In genomic region chr10:6944450-6944849, GRCh38 we compare ENCODE assay signal across 29 cellular contexts.
A peak's percentile ranks its signal among the peaks of the same experiment; 100 is the strongest.
DNase-seq lines count a peak whose midpoint lies in the region; ATAC-seq, FAIRE-seq and TF ChIP-seq lines count a peak whose summit lies in the region.
"Had no signal": no experiment of that assay in that cellular context is flagged by ENCODE, and none has a peak within 500 bp of the region (broad histone marks: within the 10 kb centered on the region; RNA-seq: fewer than 3 reads in every experiment).

No MANE protein-coding gene starts in this region.

- no peaks in the 10 kb centered on the region for H3K36me3 ChIP-seq in K562 (ENCODE audit: control insufficient read depth, insufficient read depth, low read length)
- H3K36me3 ChIP-seq: BE2C; BLaER1; BLaER1 treated with 17β-estradiol and CSF1 and Interleukin-3, amounts not matched to agents 10 nM and 100 nM had no signal

- H3K4me3 ChIP-seq in A549 = no peak overlapping the region
- no peak overlapping the region for H3K4me3 ChIP-seq in K562
- H3K4me3 ChIP-seq: BLaER1; BLaER1 treated with 17β-estradiol and CSF1 and Interleukin-3, amounts not matched to agents 10 nM and 100 nM had no signal

- CTCF ChIA-PET in A549 (lab: Yijun Ruan, JAX) = no interaction called here
- CTCF ChIA-PET in K562 (lab: Yijun Ruan, JAX; ENCODE audit: low intra/inter-chr PET ratio) = no interaction called here

- TF ChIP-seq EP300 in A549 (IDR thresholded peaks at IDR 0.05) (no peak), K562 (IDR thresholded peaks at IDR 0.05; ENCODE audit: low read length) (no peak)

- H3K27ac ChIP-seq in A549 = no peak overlapping the region
- H3K27ac ChIP-seq in K562 (ENCODE audit: extremely low read depth, low read depth, low read length) = no peak overlapping the region
- H3K27ac ChIP-seq: 22Rv1; BLaER1; BLaER1 treated with 17β-estradiol and CSF1 and Interleukin-3, amounts not matched to agents 10 nM and 100 nM; C4-2B had no signal

- TF ChIP-seq POLR2A in A549 (IDR thresholded peaks at IDR 0.05; ENCODE audit: low read length) (no peak), K562 (conservative IDR thresholded peaks at IDR 0.05) (no peak)

- ATAC-seq in A549 = no peak
- no peak for ATAC-seq in K562
- no peak for ATAC-seq in GM19397 (IDR thresholded peaks at IDR 0.05; ENCODE audit: unreplicated experiment)
- ATAC-seq: CD8-positive, alpha-beta T cell had no signal

- DNase-seq in A549 (ENCODE audit: low read depth in 1 of 2, low spot score in 1 of 2) (no peak), K562 (ENCODE audit: extremely low read depth in 1 of 4, low spot score in 3 of 4) (no peak), DMS53 (lab: John Stamatoyannopoulos, UW) (no peak)
- DNase-seq: 8988T; ACHN; AML-193; BE2C; C1 segment of cervical spinal cord; Caco-2; Calu3; CD4-positive, alpha-beta memory T cell; CD4-positive, alpha-beta T cell; CD4-positive, CD25-positive, alpha-beta regulatory T cell; CD8-positive, alpha-beta memory T cell; CD8-positive, alpha-beta T cell; COR-L47; DMS 273 treated with DMSO at 0.1 percent for 48 hours; DMS153; DMS79; DMS79 treated with DMSO at 0.1 percent for 48 hours; DND-41; EL had no signal

- intact Hi-C loops in K562 (cut with micrococcal nuclease) = no loop called here

- no TSS peak for BruUV-seq in K562 (replicated peaks; lab: Mats Ljungman, UMichigan)

- H3K27me3 ChIP-seq in K562 (ENCODE audit: control insufficient read depth in 2 of 2, insufficient read depth in 2 of 2, low read length in 2 of 2) = no peaks in the 10 kb centered on the region
- H3K27me3 ChIP-seq: BE2C; BLaER1; BLaER1 treated with 17β-estradiol and CSF1 and Interleukin-3, amounts not matched to agents 10 nM and 100 nM had no signal

- H3K4me2 ChIP-seq in A549 = no peak overlapping the region
- H3K4me2 ChIP-seq in K562 (ENCODE audit: insufficient read depth, low read length) = no peak overlapping the region
- H3K4me2 ChIP-seq: BLaER1; BLaER1 treated with 17β-estradiol and CSF1 and Interleukin-3, amounts not matched to agents 10 nM and 100 nM had no signal

- FAIRE-seq in A549 (lab: Jason Lieb, UNC) (no peak), K562 (lab: Jason Lieb, UNC) (no peak)
- FAIRE-seq: A204.1, D721Med had no signal

- no peaks in the 10 kb centered on the region for H3K4me1 ChIP-seq in A549
- 0 out of 5 replicates have a peak, but pooled peaks cover 0 to 2% of the 10 kb centered on the region in 2 experiments for H3K4me1 ChIP-seq in K562 (replicated peaks in 1 of 2; ENCODE audit: control insufficient read depth in 2 of 2, insufficient read depth in 2 of 2, low read length in 2 of 2)
- H3K4me1 ChIP-seq: BE2C, Caco-2 had no signal

- TF ChIP-seq CTCF in A549 (IDR thresholded peaks at IDR 0.05) (no peak), K562 (IDR thresholded peaks at IDR 0.05 in 2 of 3, conservative IDR thresholded peaks at IDR 0.05 in 1 of 3; ENCODE audit: insufficient read depth in 2 of 3, low read depth in 1 of 3, low read length in 3 of 3) (no peak)

- TF ChIP-seq RAD21 in A549 (conservative IDR thresholded peaks at IDR 0.05 in 1 of 2, IDR thresholded peaks at IDR 0.05 in 1 of 2) (no peak), K562 (CRISPR knock-in tag; conservative IDR thresholded peaks at IDR 0.05 in 1 of 2, IDR thresholded peaks at IDR 0.05 in 1 of 2) (no peak)

- H2AFZ ChIP-seq in K562 (ENCODE audit: low read depth, low read length) = 0 out of 2 replicates have a peak overlapping the region, but pooled peaks have one; percentile 41

- WGBS in A549 (ENCODE audit: missing lambda C conversion rate) = 5% methylated on average over 3 of the region's 3 CpGs
- 24% methylated on average over 3 of the region's 3 CpGs for WGBS in K562 (ENCODE audit: insufficient coverage, low coverage, missing lambda C conversion rate)

- H3K79me2 ChIP-seq in K562 (ENCODE audit: control insufficient read depth, insufficient read depth, low read length) = no peaks in the 10 kb centered on the region

- POLR2A ChIA-PET in A549 (lab: Yijun Ruan, JAX) (no interaction called here), K562 (lab: Yijun Ruan, JAX) (no interaction called here)

- H4K20me1 ChIP-seq in K562 (replicated peaks; ENCODE audit: control insufficient read depth, insufficient read depth, low read length) = no peaks in the 10 kb centered on the region
- H4K20me1 ChIP-seq: BLaER1; BLaER1 treated with 17β-estradiol and CSF1 and Interleukin-3, amounts not matched to agents 10 nM and 100 nM had no signal

- in situ Hi-C loops in K562 (cut with MboI) = no loop called here

- H3K9me1 ChIP-seq in K562 (ENCODE audit: control insufficient read depth, insufficient read depth, low read length) = no peaks in the 10 kb centered on the region

- H3K9ac ChIP-seq in K562 (ENCODE audit: insufficient read depth in 1 of 2, low read depth in 2 of 2, low read length in 2 of 2) = no peak overlapping the region
- H3K9ac ChIP-seq: BLaER1; BLaER1 treated with 17β-estradiol and CSF1 and Interleukin-3, amounts not matched to agents 10 nM and 100 nM had no signal

- H3K9me3 ChIP-seq in A549 (peaks cover 15% of the 10 kb centered on the region), K562 (replicated peaks; ENCODE audit: control insufficient read depth, insufficient read depth, low read depth, low read length) (0 out of 2 replicates have a peak, but pooled peaks cover 1% of the 10 kb centered on the region)
- H3K9me3 ChIP-seq: BE2C, Caco-2 had no signal

TF ChIP-seq in A549, 52 proteins besides CTCF, POLR2A, EP300 and RAD21:
- TF ChIP-seq, protein P1, sequence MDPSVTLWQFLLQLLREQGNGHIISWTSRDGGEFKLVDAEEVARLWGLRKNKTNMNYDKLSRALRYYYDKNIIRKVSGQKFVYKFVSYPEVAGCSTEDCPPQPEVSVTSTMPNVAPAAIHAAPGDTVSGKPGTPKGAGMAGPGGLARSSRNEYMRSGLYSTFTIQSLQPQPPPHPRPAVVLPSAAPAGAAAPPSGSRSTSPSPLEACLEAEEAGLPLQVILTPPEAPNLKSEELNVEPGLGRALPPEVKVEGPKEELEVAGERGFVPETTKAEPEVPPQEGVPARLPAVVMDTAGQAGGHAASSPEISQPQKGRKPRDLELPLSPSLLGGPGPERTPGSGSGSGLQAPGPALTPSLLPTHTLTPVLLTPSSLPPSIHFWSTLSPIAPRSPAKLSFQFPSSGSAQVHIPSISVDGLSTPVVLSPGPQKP (IDR thresholded peaks at IDR 0.05; ENCODE audit: low read depth, low read length) = no peak
- TF ChIP-seq CBX8 (IDR thresholded peaks at IDR 0.05) (peak; percentile 73; the same call in 1 of the 2 replicates), RNF2 (IDR thresholded peaks at IDR 0.05; ENCODE audit: borderline replicate concordance, low read depth) (0 out of 2 replicates have a peak, but pooled peaks have one; percentile 68)
TF ChIP-seq in A549: peak in this region for 2.

TF ChIP-seq in K562, 482 proteins besides CTCF, POLR2A, EP300 and RAD21:
- TF ChIP-seq ZNF695 (CRISPR knock-in tag; IDR thresholded peaks at IDR 0.05) (no peak), CBX1 (IDR thresholded peaks at IDR 0.05; ENCODE audit: low read depth) (no peak), MEIS2 (IDR thresholded peaks at IDR 0.05; ENCODE audit: partially characterized antibody) (no peak), ARHGAP35 (IDR thresholded peaks at IDR 0.05; ENCODE audit: partially characterized antibody) (no peak), CBFA2T2 (conservative IDR thresholded peaks at IDR 0.05) (no peak), ZNF354B (CRISPR knock-in tag; IDR thresholded peaks at IDR 0.05) (no peak), RBM39 (optimal IDR thresholded peaks at IDR 0.05; ENCODE audit: low read depth, low read length) (no peak), GTF2A2 (tag; IDR thresholded peaks at IDR 0.05) (no peak), KLF16 (IDR thresholded peaks at IDR 0.05) (no peak)
- TF ChIP-seq, protein P2, sequence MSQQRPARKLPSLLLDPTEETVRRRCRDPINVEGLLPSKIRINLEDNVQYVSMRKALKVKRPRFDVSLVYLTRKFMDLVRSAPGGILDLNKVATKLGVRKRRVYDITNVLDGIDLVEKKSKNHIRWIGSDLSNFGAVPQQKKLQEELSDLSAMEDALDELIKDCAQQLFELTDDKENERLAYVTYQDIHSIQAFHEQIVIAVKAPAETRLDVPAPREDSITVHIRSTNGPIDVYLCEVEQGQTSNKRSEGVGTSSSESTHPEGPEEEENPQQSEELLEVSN (IDR thresholded peaks at IDR 0.05; ENCODE audit: borderline replicate concordance in 1 of 2, extremely low read depth in 1 of 2, insufficient read depth in 1 of 2, insufficient read length in 1 of 2, low read depth in 1 of 2, low read length in 1 of 2, poor library complexity in 1 of 2, severe bottlenecking in 1 of 2) = no peak
- TF ChIP-seq, protein P3, sequence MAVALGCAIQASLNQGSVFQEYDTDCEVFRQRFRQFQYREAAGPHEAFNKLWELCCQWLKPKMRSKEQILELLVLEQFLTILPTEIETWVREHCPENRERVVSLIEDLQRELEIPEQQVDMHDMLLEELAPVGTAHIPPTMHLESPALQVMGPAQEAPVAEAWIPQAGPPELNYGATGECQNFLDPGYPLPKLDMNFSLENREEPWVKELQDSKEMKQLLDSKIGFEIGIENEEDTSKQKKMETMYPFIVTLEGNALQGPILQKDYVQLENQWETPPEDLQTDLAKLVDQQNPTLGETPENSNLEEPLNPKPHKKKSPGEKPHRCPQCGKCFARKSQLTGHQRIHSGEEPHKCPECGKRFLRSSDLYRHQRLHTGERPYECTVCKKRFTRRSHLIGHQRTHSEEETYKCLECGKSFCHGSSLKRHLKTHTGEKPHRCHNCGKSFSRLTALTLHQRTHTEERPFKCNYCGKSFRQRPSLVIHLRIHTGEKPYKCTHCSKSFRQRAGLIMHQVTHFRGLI (CRISPR knock-in tag; IDR thresholded peaks at IDR 0.05) = no peak
- TF ChIP-seq, protein P4, sequence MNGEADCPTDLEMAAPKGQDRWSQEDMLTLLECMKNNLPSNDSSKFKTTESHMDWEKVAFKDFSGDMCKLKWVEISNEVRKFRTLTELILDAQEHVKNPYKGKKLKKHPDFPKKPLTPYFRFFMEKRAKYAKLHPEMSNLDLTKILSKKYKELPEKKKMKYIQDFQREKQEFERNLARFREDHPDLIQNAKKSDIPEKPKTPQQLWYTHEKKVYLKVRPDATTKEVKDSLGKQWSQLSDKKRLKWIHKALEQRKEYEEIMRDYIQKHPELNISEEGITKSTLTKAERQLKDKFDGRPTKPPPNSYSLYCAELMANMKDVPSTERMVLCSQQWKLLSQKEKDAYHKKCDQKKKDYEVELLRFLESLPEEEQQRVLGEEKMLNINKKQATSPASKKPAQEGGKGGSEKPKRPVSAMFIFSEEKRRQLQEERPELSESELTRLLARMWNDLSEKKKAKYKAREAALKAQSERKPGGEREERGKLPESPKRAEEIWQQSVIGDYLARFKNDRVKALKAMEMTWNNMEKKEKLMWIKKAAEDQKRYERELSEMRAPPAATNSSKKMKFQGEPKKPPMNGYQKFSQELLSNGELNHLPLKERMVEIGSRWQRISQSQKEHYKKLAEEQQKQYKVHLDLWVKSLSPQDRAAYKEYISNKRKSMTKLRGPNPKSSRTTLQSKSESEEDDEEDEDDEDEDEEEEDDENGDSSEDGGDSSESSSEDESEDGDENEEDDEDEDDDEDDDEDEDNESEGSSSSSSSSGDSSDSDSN (IDR thresholded peaks at IDR 0.05; ENCODE audit: borderline replicate concordance in 1 of 2, low read depth in 2 of 2, low read length in 2 of 2) = no peak
TF ChIP-seq in K562: peak in this region for 0.

Comparison
In these comparisons a context has a peak if more than half of its experiments do, and no peak if none do; other contexts are left out.
1. Of the 35 proteins assayed by ChIP-seq in both K562 and A549: peak only in K562: none; only in A549: CBX8 and RNF2; in both: none; in neither: 33.